In genomic region chr1:167752219-167752985, GRCh38 we compare ENCODE assay signal across 9 cellular contexts. TPM values are rescaled to one million over a fixed set of nuclear protein-coding genes. Genes with fewer than 3 reads are reported as not detected.
DNase-seq lines count a peak whose midpoint lies in the region; ATAC-seq, FAIRE-seq and TF ChIP-seq lines count a peak whose summit lies in the region.
"Had no signal": no experiment of that assay in that cellular context is flagged by ENCODE, and none has a peak within 500 bp of the region (broad histone marks: within the 10 kb centered on the region; RNA-seq: fewer than 3 reads in every experiment).

No MANE protein-coding gene starts in this region.

- H4K20me1 ChIP-seq in GM12878 (ENCODE audit: control insufficient read depth, insufficient read depth): no peaks in the 10 kb centered on the region
- H4K20me1 ChIP-seq in osteoblast (ENCODE audit: insufficient read depth, low read length): peaks cover 38% of the 10 kb centered on the region

- TF ChIP-seq CTCF in GM12864 (IDR thresholded peaks at IDR 0.05; ENCODE audit: low read depth, low read length, missing control alignments): no peak
- no peak for TF ChIP-seq CTCF in GM12878 (IDR thresholded peaks at IDR 0.05 in 2 of 3, conservative IDR thresholded peaks at IDR 0.05 in 1 of 3; ENCODE audit: control insufficient read depth in 2 of 3, extremely low read depth in 1 of 3, insufficient read depth in 1 of 3, low read depth in 3 of 3, low read length in 3 of 3)
- TF ChIP-seq CTCF in osteoblast (IDR thresholded peaks at IDR 0.05; ENCODE audit: extremely low read depth, low read depth, low read length): no peak

- ATAC-seq in HG03280 (IDR thresholded peaks at IDR 0.05; ENCODE audit: unreplicated experiment) (peak; percentile 36), GM12878 (peak; percentile 54), GM18861 (IDR thresholded peaks at IDR 0.05; ENCODE audit: unreplicated experiment) (no peak)

- no peak for TF ChIP-seq EP300 in GM12878 (IDR thresholded peaks at IDR 0.05; ENCODE audit: borderline replicate concordance in 1 of 2, control insufficient read depth in 1 of 2, low read depth in 2 of 2, low read length in 2 of 2)

- H3K27ac ChIP-seq in GM12878 (ENCODE audit: control insufficient read depth, insufficient read depth) (peak overlapping the region; percentile 88), osteoblast (ENCODE audit: low read depth, low read length) (peak overlapping the region; percentile 57)

- CTCF ChIA-PET in GM12878 (lab: Yijun Ruan, JAX): interaction anchor here (0.8 to 2.7 kb wide), 11 partner anchors 10 to 330 kb away, joined by 3 to 28 read pairs (median 4); partner anchors contain the start of gene MPZL1

- no peak for DNase-seq in GM12864 (ENCODE audit: low read depth)
- DNase-seq in GM12878 (ENCODE audit: low read depth, low spot score): no peak
- no peak for DNase-seq in osteoblast (ENCODE audit: insufficient read length, low spot score, missing footprints)
- no peak for DNase-seq in germinal center (ENCODE audit: low spot score)
- DNase-seq in UCSD-AML1 (lab: John Stamatoyannopoulos, UW; ENCODE audit: unreplicated experiment): no peak
- DNase-seq in GM19240 (ENCODE audit: insufficient read length, low spot score): no peak
- DNase-seq: NCI-H2171 treated with DMSO at 0.1 percent for 48 hours had no signal

- H3K36me3 ChIP-seq in GM12878 (ENCODE audit: control insufficient read depth in 2 of 2, insufficient read depth in 2 of 2, low read length in 1 of 2) (no peaks in the 10 kb centered on the region), osteoblast (ENCODE audit: insufficient read depth, low read length) (no peaks in the 10 kb centered on the region)

- SMC1A ChIA-PET in GM12878 (lab: Charles Lee; ENCODE audit: uncharacterized antibody, unreplicated experiment): interaction anchor here (0.7 to 3.1 kb wide), 21 partner anchors 10 to 330 kb away, joined by 3 to 34 read pairs (median 4); partner anchors contain the start of genes DCAF6, MPC2 and MPZL1

- H3K4me1 ChIP-seq in GM12878 (ENCODE audit: control insufficient read depth, insufficient read depth, low read length) (peaks cover 11% of the 10 kb centered on the region), osteoblast (ENCODE audit: insufficient read depth, low read length) (peaks cover 46% of the 10 kb centered on the region)

- no TSS peak for BruUV-seq in GM12878 (replicated peaks; lab: Mats Ljungman, UMichigan)

- H3K9me3 ChIP-seq in GM12878 (replicated peaks; ENCODE audit: control insufficient read depth, insufficient read depth, low read length) (no peaks in the 10 kb centered on the region), osteoblast (ENCODE audit: low read depth, low read length) (no peaks in the 10 kb centered on the region)

- RAD21 ChIA-PET in GM12878 (lab: Charles Lee; ENCODE audit: unreplicated experiment): interaction anchor here (0.7 to 2.8 kb wide), 13 partner anchors 9 to 330 kb away, joined by 3 to 23 read pairs (median 6); no protein-coding TSS in a partner anchor

- no peak for TF ChIP-seq POLR2A in GM12878 (IDR thresholded peaks at IDR 0.05; ENCODE audit: low read depth, low read length)

- intact Hi-C loops in GM12878 (cut with micrococcal nuclease; ENCODE audit: unreplicated experiment): loop anchor here (2.0 kb wide), 1 partner anchor 38 kb away; no protein-coding TSS in a partner anchor

- peak overlapping the region; percentile 36; the same call in 1 of the 2 replicates for H3K4me3 ChIP-seq in GM12864 (ENCODE audit: low read depth, low read length)
- H3K4me3 ChIP-seq in GM12878: peak overlapping the region; percentile 46
- no peak overlapping the region for H3K4me3 ChIP-seq in osteoblast (ENCODE audit: insufficient read depth, low read length)

- TF ChIP-seq RAD21 in GM12878 (IDR thresholded peaks at IDR 0.05; ENCODE audit: insufficient read depth, low read depth, low read length): no peak

- POLR2A ChIA-PET in GM12878 (lab: Charles Lee): interaction anchor here (0.6 to 2.5 kb wide), 10 partner anchors 25 to 270 kb away, joined by 3 to 11 read pairs (median 3); partner anchors contain the start of gene MPZL1

- H3K27me3 ChIP-seq in GM12878 (replicated peaks in 1 of 2; ENCODE audit: control insufficient read depth in 2 of 2, insufficient read depth in 2 of 2, low read length in 1 of 2): no peaks in the 10 kb centered on the region
- H3K27me3 ChIP-seq in osteoblast (ENCODE audit: insufficient read depth, low read length): no peaks in the 10 kb centered on the region

- H3K4me2 ChIP-seq in GM12878 (ENCODE audit: control insufficient read depth, insufficient read depth) (peak overlapping the region; percentile 85), osteoblast (ENCODE audit: insufficient read depth, low read length) (peak overlapping the region; percentile 76)

- in situ Hi-C loops in GM12878 (cut with MboI): no loop called here

- peaks cover 40% of the 10 kb centered on the region for H3K79me2 ChIP-seq in GM12878 (ENCODE audit: control insufficient read depth, insufficient read depth, low read length)
- H3K79me2 ChIP-seq in osteoblast (ENCODE audit: insufficient read depth, low read length): peaks cover 92% of the 10 kb centered on the region

- H2AFZ ChIP-seq in GM12878 (ENCODE audit: control insufficient read depth, low read depth, low read length): peak overlapping the region; percentile 79
- H2AFZ ChIP-seq in osteoblast (ENCODE audit: low read length): no peak overlapping the region

- H3K9ac ChIP-seq in GM12878 (ENCODE audit: control insufficient read depth, insufficient read depth, low read length): peak overlapping the region; percentile 52

- FAIRE-seq in GM12878 (lab: Jason Lieb, UNC): no peak

TF ChIP-seq in GM12878, 131 proteins besides CTCF, POLR2A, EP300 and RAD21 (continues in another document):
- TF ChIP-seq SMARCA5 (IDR thresholded peaks at IDR 0.05) (no peak), REST (IDR thresholded peaks at IDR 0.05; ENCODE audit: low read depth, low read length) (no peak), ZNF622 (IDR thresholded peaks at IDR 0.05) (no peak), ATF2 (IDR thresholded peaks at IDR 0.05; ENCODE audit: low read length) (no peak)

RNA-seq across cellular contexts. Expression of gene MPZL1, which starts 30.6 kb away (rescaled TPM):
- total RNA-seq in GM12878 (2013; cell fraction: nucleolus; rRNA removed): 68.4 and 72.7 TPM in 2 replicates
- total RNA-seq in GM12878 (2014; rRNA removed) (40.6 and 44.5 TPM in 2 replicates), GM12878 (2014; rRNA removed; fragmentation: Illumina TruSeq; extraction: Trizol) (45.4 and 46.4 TPM in 2 replicates), GM12878 (2021) (41.8 and 42.0 TPM in 2 replicates), osteoblast (189 and 215 TPM in 2 replicates)
- polyA plus RNA-seq in GM12878 (2011; ENCODE audit: low read depth): 14.5 TPM
- polyA plus RNA-seq in GM12878 (2011; rRNA removed) (51.5 and 54.3 TPM in 2 replicates), GM12878 (2014; fragmentation: Illumina TruSeq; extraction: Trizol) (54.6 and 61.8 TPM in 2 replicates), GM12878 (2014; fragmentation: Nextera tagmentation; extraction: Ambion mirVana) (10 to 100 TPM in 1 of 2 experiments, 1 to 10 TPM in 1; 9.8 to 12.0 TPM), GM12878 (2014; rRNA removed) (38.9 and 45.4 TPM in 2 replicates), GM12878 (2016; fragmentation: Nextera tagmentation; extraction: Ambion mirVana) (10 to 100 TPM; 59.2 to 60.9 TPM)
- polyA plus RNA-seq in GM12878 (2011; cell fraction: cytosol; rRNA removed): 30.4 and 34.3 TPM in 2 replicates
- 41.2 and 50.5 TPM in 2 replicates for polyA plus RNA-seq in GM12878 (2011; cell fraction: nucleus; rRNA removed)
- 19.9 and 23.7 TPM in 2 replicates for polyA plus RNA-seq in GM12878 (2012)
- polyA minus RNA-seq in GM12878 (2011; rRNA and poly(A)+ RNA removed): 27.8 and 47.7 TPM in 2 replicates
- polyA minus RNA-seq in GM12878 (2011; cell fraction: cytosol; rRNA and poly(A)+ RNA removed): 15.1 and 16.2 TPM in 2 replicates
- 15.6 and 20.3 TPM in 2 replicates for polyA minus RNA-seq in GM12878 (2011; cell fraction: nucleus; rRNA and poly(A)+ RNA removed)
